Comparison of ENCODE assay signal across 8 cellular contexts in genomic region chr19:14369399-14370168, GRCh38. TPM values are rescaled to one million over a fixed set of nuclear protein-coding genes. Genes with fewer than 3 reads are reported as not detected.
DNase-seq lines count a peak whose midpoint lies in the region; ATAC-seq, FAIRE-seq and TF ChIP-seq lines count a peak whose summit lies in the region.

No MANE protein-coding gene starts in this region.

- ATAC-seq in GM18861 (IDR thresholded peaks at IDR 0.05; ENCODE audit: unreplicated experiment) (peak; percentile 41), GM21723 (IDR thresholded peaks at IDR 0.05; ENCODE audit: unreplicated experiment) (no peak)

- H3K9me3 ChIP-seq in small intestine (ENCODE audit: control insufficient read depth, low read depth) = no peaks in the 10 kb centered on the region

- H3K4me3 ChIP-seq in coronary artery = peak overlapping the region; percentile 34
- no peak overlapping the region for H3K4me3 ChIP-seq in small intestine (ENCODE audit: low read depth in 1 of 2, low read length in 2 of 2)

- no peak for TF ChIP-seq CTCF in coronary artery (IDR thresholded peaks at IDR 0.05)

- H3K4me1 ChIP-seq in small intestine (ENCODE audit: control insufficient read depth in 2 of 2, insufficient read depth in 1 of 2, low read depth in 1 of 2, low read length in 1 of 2) = peaks cover 0 to 2% of the 10 kb centered on the region in 2 donors

- 43 to 66% (median 56%) methylated on average over 19 of the region's 19 CpGs for WGBS in small intestine, 3 donors

- H3K27ac ChIP-seq in coronary artery = peak overlapping the region; percentile 83 to 92
- H3K27ac ChIP-seq in small intestine (ENCODE audit: low read depth in 1 of 2, low read length in 1 of 2) = peak overlapping the region; percentile 56 to 91

- peak; percentile 77 for DNase-seq in activated CD4-positive, alpha-beta T cell treated with anti-CD3 and anti-CD28 coated beads for 24 hours (ENCODE audit: low read depth in 2 of 2)
- no peak for DNase-seq in coronary artery (ENCODE audit: low spot score)
- DNase-seq in small intestine = no peak
- no peak for DNase-seq in GM19238 (ENCODE audit: insufficient read length, low spot score)
- no peak for DNase-seq in NCI-H1930 (lab: John Stamatoyannopoulos, UW)
- DNase-seq in HPDE6-E6E7 (ENCODE audit: extremely low spot score) = no peak

- FAIRE-seq in small intestine (lab: Jason Lieb, UNC) = no peak

- no peaks in the 10 kb centered on the region for H3K27me3 ChIP-seq in small intestine (ENCODE audit: control insufficient read depth in 2 of 2, insufficient read depth in 2 of 2, low read length in 2 of 2)

- no peaks in the 10 kb centered on the region for H3K36me3 ChIP-seq in small intestine (ENCODE audit: control insufficient read depth in 2 of 2, insufficient read depth in 2 of 2, low read length in 2 of 2)

RNA-seq across cellular contexts. Expression of gene ADGRE5, which starts 11.7 kb away (rescaled TPM):
- 10 to 100 TPM; 13.6 to 51.6 (median 15.7) TPM for polyA plus RNA-seq in small intestine

RNA-seq across cellular contexts. Expression of gene DDX39A, which starts 49.6 kb away (rescaled TPM):
- 100 to 1,000 TPM; 110 to 139 (median 139) TPM for polyA plus RNA-seq in small intestine

Comparison
In these comparisons a context has a peak if more than half of its experiments do, and no peak if none do; other contexts are left out.
1. DNase-seq: peak in activated CD4-positive, alpha-beta T cell treated with anti-CD3 and anti-CD28 coated beads for 24 hours (2 of 2); none in coronary artery (single experiment), small intestine (single experiment), GM19238 (single experiment), NCI-H1930 (0 of 2) and HPDE6-E6E7 (single experiment).